25 cellular contexts compared by ENCODE assay signal in the genomic region with DNA sequence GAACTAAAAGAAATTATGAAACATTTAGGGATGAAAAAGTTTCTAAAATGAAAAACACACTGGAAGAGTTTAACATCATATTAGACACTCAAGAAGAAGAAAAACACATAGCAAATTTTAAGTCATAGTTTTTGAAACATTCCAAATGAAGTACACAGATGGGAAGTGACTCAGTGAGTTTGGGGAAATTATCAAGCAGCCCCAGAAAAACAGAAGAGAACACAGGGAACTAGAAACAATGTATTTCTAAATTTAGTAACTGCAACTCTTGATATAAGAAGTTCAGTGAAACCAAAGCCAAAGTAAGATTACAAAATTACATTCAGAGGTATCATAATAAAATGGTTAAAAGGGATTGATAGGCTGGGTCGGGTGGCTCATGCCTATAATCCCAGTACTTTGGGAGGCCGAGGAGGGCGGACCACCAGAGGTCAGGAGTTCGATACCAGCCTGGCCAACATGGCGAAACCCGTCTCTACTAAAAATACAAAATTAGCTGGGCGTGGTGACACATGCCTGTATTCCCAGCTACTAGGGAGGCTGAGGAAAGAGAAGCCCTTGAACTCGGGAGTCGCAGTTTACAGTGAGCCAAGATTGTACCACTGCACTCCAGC.
"Had no signal": no experiment of that assay in that cellular context is flagged by ENCODE, and none has a peak within 500 bp of the region (broad histone marks: within the 10 kb centered on the region; RNA-seq: fewer than 3 reads in every experiment).

No MANE protein-coding gene starts in this region.

- H3K27ac ChIP-seq: adrenal gland, SJCRH30, SK-N-MC had no signal

- H3K4me1 ChIP-seq: adrenal gland, SJCRH30 had no signal

- H3K36me3 ChIP-seq: adrenal gland, MG63, SJCRH30 had no signal

- H3K27me3 ChIP-seq: adrenal gland, MG63 had no signal

- H3K4me3 ChIP-seq: adrenal gland, MG63, SJCRH30, SK-N-MC had no signal

- DNase-seq: activated CD4-positive, alpha-beta T cell treated with anti-CD3 and anti-CD28 coated beads for 36 hours; activated CD4-positive, alpha-beta T cell treated with anti-CD3 and anti-CD28 coated beads, Interleukin-2, amount 10 ng/mL, durations not matched to agents 7 days and 5 days; activated CD4-positive, alpha-beta T cell treated with anti-CD3 and anti-CD28 coated beads, Interleukin-2, amount 50 U/mL, for 48 hours; activated CD8-positive, alpha-beta T cell treated with anti-CD3 and anti-CD28 coated beads, Interleukin-2, amount 10 ng/mL, durations not matched to agents 7 days and 5 days; activated gamma-delta T cell treated with Interleukin-2 at 50 U/mL for 16 hours; activated naive CD4-positive, alpha-beta T cell treated with anti-CD3 and anti-CD28 coated beads for 36 hours; activated T-cell treated with anti-CD3 and anti-CD28 coated beads, Interleukin-2, amount 50 U/mL, for 24 hours; adrenal gland; caudate nucleus; cerebellar nuclear complex; Karpas-422; KBM-7; MG63; NCI-H1105; NCI-H1417 treated with DMSO at 0.1 percent for 48 hours; NCI-H1930; NCI-H2081 treated with DMSO at 0.1 percent for 48 hours; NCI-H226; NCI-H524 treated with DMSO at 0.1 percent for 48 hours; SHP77; SJCRH30; T1000 had no signal

- ATAC-seq: activated CD4-positive, alpha-beta T cell treated with anti-CD3 and anti-CD28 coated beads for 36 hours; activated CD4-positive, CD25-positive, alpha-beta regulatory T cell treated with anti-CD3 and anti-CD28 coated beads, Interleukin-2, amount 50 U/mL, for 24 hours; activated CD8-positive, alpha-beta T cell treated with anti-CD3 and anti-CD28 coated beads, Interleukin-2, amount 10 ng/mL, durations not matched to agents 7 days and 5 days; activated naive CD4-positive, alpha-beta T cell treated with anti-CD3 and anti-CD28 coated beads, Interleukin-2, amount 50 U/mL, for 72 hours had no signal

- H3K9me3 ChIP-seq: adrenal gland, MG63, SJCRH30 had no signal
